ENCODE assay signal across 12 cellular contexts in the genomic region with DNA sequence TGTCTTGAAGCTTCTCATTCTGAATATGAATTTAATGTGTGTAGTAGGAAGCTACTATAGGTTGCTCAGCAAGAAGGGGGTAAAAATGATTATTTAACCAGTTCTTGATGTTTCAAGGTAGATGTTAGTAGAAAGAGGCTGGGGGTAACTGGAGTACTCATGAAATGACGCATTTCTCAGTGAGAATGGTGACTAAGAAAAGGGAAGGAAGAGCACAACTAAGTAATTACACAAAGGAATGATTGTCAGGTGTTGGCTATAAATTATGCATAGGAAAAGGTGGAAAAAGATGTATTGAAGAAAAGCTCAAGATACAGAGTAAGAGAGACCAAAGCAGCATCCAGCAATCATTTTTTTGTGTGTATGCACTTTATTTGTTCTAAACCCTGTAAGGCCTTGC. TPM values are rescaled to one million over a fixed set of nuclear protein-coding genes. Genes with fewer than 3 reads are reported as not detected.
DNase-seq lines count a peak whose midpoint lies in the region; ATAC-seq, FAIRE-seq and TF ChIP-seq lines count a peak whose summit lies in the region.
"Had no signal": no experiment of that assay in that cellular context is flagged by ENCODE, and none has a peak within 500 bp of the region (broad histone marks: within the 10 kb centered on the region; RNA-seq: fewer than 3 reads in every experiment).

No MANE protein-coding gene starts in this region.

- peaks cover 39% of the 10 kb centered on the region for H3K4me1 Mint-ChIP-seq in CD8-positive, alpha-beta T cell (ENCODE audit: low read depth)

- no peaks in the 10 kb centered on the region for H3K9me2 ChIP-seq in SU-DHL-6 (replicated peaks; ENCODE audit: insufficient read depth, low read length)

- H3K4me2 ChIP-seq in SU-DHL-6 (ENCODE audit: low read depth, low read length, poor library complexity, severe bottlenecking), result peak overlapping the region; percentile 89

- H3K4me3 ChIP-seq in CD8-positive, alpha-beta T cell (ENCODE audit: low read depth, low read length), result no peak overlapping the region
- H3K4me3 ChIP-seq in SU-DHL-6 (ENCODE audit: insufficient read depth, low read length, poor library complexity, severe bottlenecking), result peak overlapping the region; percentile 98
- peak overlapping the region; percentile 89 for H3K4me3 ChIP-seq in iPS-15b (ENCODE audit: low read depth, low read length)
- H3K4me3 ChIP-seq: coronary artery had no signal

- H3K9ac ChIP-seq in SU-DHL-6 (ENCODE audit: low read length) (peak overlapping the region; percentile 98), iPS-15b (ENCODE audit: low read depth, low read length) (peak overlapping the region; percentile 30)

- peaks cover 29% of the 10 kb centered on the region for H3F3A ChIP-seq in SU-DHL-6 (ENCODE audit: insufficient read depth)

- POLR2A ChIA-PET in CD8-positive, alpha-beta T cell (lab: Charles Lee), result interaction anchor here (1.2 to 5.1 kb wide), 8 partner anchors 9 to 213 kb away, joined by 3 to 88 read pairs (median 10); a partner anchor contains a TSS

- peak overlapping the region; percentile 38 for H3K4me3 Mint-ChIP-seq in CD8-positive, alpha-beta T cell

- H3K27ac Mint-ChIP-seq in CD8-positive, alpha-beta T cell, result peak overlapping the region; percentile 81

- FAIRE-seq in frontal cortex (lab: Jason Lieb, UNC) (no peak), RCC 7860 (lab: Jason Lieb, UNC) (no peak)

- ATAC-seq in CD8-positive, alpha-beta T cell, result no peak
- peak; percentile 24 for ATAC-seq in GM18868 (IDR thresholded peaks at IDR 0.05; ENCODE audit: unreplicated experiment)

- no peak for TF ChIP-seq CTCF in CD8-positive, alpha-beta T cell (IDR thresholded peaks at IDR 0.05)
- TF ChIP-seq CTCF in SU-DHL-6 (IDR thresholded peaks at IDR 0.05; ENCODE audit: insufficient read depth, low read length, poor library complexity, severe bottlenecking), result no peak

- no peak overlapping the region for H3K27ac ChIP-seq in CD8-positive, alpha-beta T cell (ENCODE audit: low read depth, low read length)
- peak overlapping the region; percentile 88 for H3K27ac ChIP-seq in SU-DHL-6 (ENCODE audit: low read depth, low read length)
- H3K27ac ChIP-seq: coronary artery had no signal

- peaks cover 23% of the 10 kb centered on the region for H3K36me3 Mint-ChIP-seq in CD8-positive, alpha-beta T cell

- no peaks in the 10 kb centered on the region for H3K27me3 ChIP-seq in CD8-positive, alpha-beta T cell (ENCODE audit: insufficient read depth, low read length)
- H3K27me3 ChIP-seq in SU-DHL-6 (ENCODE audit: low read length), result no peaks in the 10 kb centered on the region
- no peaks in the 10 kb centered on the region for H3K27me3 ChIP-seq in iPS-15b (ENCODE audit: control insufficient read depth, insufficient read depth, low read length)
- H3K27me3 ChIP-seq: tibial artery had no signal

- peaks cover 23% of the 10 kb centered on the region for H4K20me1 ChIP-seq in SU-DHL-6 (ENCODE audit: low read depth, low read length)

- CTCF ChIA-PET in CD8-positive, alpha-beta T cell (lab: Charles Lee), result interaction anchor here (1.0 to 2.8 kb wide), 2 partner anchors 12 to 41 kb away, joined by 3 to 9 read pairs; a partner anchor contains a TSS

- H3K27me3 Mint-ChIP-seq in CD8-positive, alpha-beta T cell (ENCODE audit: low read depth), result no peaks in the 10 kb centered on the region

- intact Hi-C loops in CD8-positive, alpha-beta T cell (cut with DNase I, micrococcal nuclease), result loop anchor here in 1 of 2 experiments (1.0 to 5.0 kb wide), 2 partner anchors 40 to 215 kb away; no protein-coding TSS in a partner anchor

- H2AFZ ChIP-seq in SU-DHL-6 (ENCODE audit: low read depth, low read length, severe bottlenecking), result peak overlapping the region; percentile 97

- peaks cover 6% of the 10 kb centered on the region for H3K36me3 ChIP-seq in CD8-positive, alpha-beta T cell (ENCODE audit: insufficient read depth, low read length)
- H3K36me3 ChIP-seq in SU-DHL-6 (ENCODE audit: low read length), result peaks cover 22% of the 10 kb centered on the region
- H3K36me3 ChIP-seq in iPS-15b (ENCODE audit: control insufficient read depth, insufficient read depth, low read length), result peaks cover 9% of the 10 kb centered on the region

- no peaks in the 10 kb centered on the region for H3K9me3 Mint-ChIP-seq in CD8-positive, alpha-beta T cell
- H3K9me3 Mint-ChIP-seq: activated T-helper 2 cell treated with anti-CD3 and anti-CD28 coated beads, Interferon-gamma antibody, Interleukin-2, Interleukin-4, amounts not matched to agents 10 μg/mL and 5 μg/mL and 100 μg/mL, durations not matched to agents 14 hours and 24 hours and 36 hours had no signal

- peaks cover 34% of the 10 kb centered on the region for H3K4me1 ChIP-seq in CD8-positive, alpha-beta T cell (ENCODE audit: insufficient read depth, low read length)
- peaks cover 16% of the 10 kb centered on the region for H3K4me1 ChIP-seq in iPS-15b (ENCODE audit: control insufficient read depth, insufficient read depth, low read length)

- no peak for DNase-seq in CD8-positive, alpha-beta T cell
- DNase-seq in frontal cortex (ENCODE audit: low spot score in 2 of 2), result no peak
- no peak for DNase-seq in RCC 7860 (ENCODE audit: low spot score)
- DNase-seq in GDM1 (lab: John Stamatoyannopoulos, UW), result no peak
- DNase-seq: Kasumi-1, mammary epithelial cell, tibial artery had no signal

- H3K9me3 ChIP-seq in CD8-positive, alpha-beta T cell (ENCODE audit: low read length), result no peaks in the 10 kb centered on the region
- H3K9me3 ChIP-seq in SU-DHL-6 (ENCODE audit: insufficient read depth, low read length) (no peaks in the 10 kb centered on the region), iPS-15b (ENCODE audit: control insufficient read depth, insufficient read depth, low read length) (no peaks in the 10 kb centered on the region)
- H3K9me3 ChIP-seq: tibial artery had no signal

- H3K79me2 ChIP-seq in SU-DHL-6 (ENCODE audit: insufficient read depth, low read length), result peaks cover 35% of the 10 kb centered on the region

RNA-seq across cellular contexts. Expression of a gene that starts 1.4 kb away (rescaled TPM):
- 10 to 100 TPM; 93.5 to 96.0 TPM for total RNA-seq in CD8-positive, alpha-beta T cell
- 183 TPM for total RNA-seq in frontal cortex

RNA-seq across cellular contexts. Expression of a gene that starts 40.6 kb away (rescaled TPM):
- 1 to 10 TPM; 1.1 to 1.7 TPM for total RNA-seq in CD8-positive, alpha-beta T cell
- 28.9 TPM for total RNA-seq in frontal cortex

Comparison
In these comparisons a context has a peak if more than half of its experiments do, and no peak if none do; other contexts are left out.
1. RNA of a gene that starts 40.6 kb away (total RNA-seq): 28.9 TPM in frontal cortex (single experiment); 1.1 to 1.7 TPM in CD8-positive, alpha-beta T cell; every median in the first group is over 10 times any median in the second.